In genomic region chr9:33081128-33081851, GRCh38 we compare ENCODE assay signal across 8 cellular contexts. TPM values are rescaled to one million over a fixed set of nuclear protein-coding genes. Genes with fewer than 3 reads are reported as not detected.
DNase-seq lines count a peak whose midpoint lies in the region; ATAC-seq and TF ChIP-seq lines count a peak whose summit lies in the region.

No MANE protein-coding gene starts in this region.

- peak overlapping the region; percentile 48; the same call in 1 of the 2 replicates for H2AFZ ChIP-seq in PC-9

- H3K9me3 Mint-ChIP-seq in nephron = peaks cover 2% of the 10 kb centered on the region

- H3K9ac ChIP-seq in BLaER1 = peak overlapping the region; percentile 45; the same call in 1 of the 2 replicates

- H3K27ac Mint-ChIP-seq in nephron = no peak overlapping the region

- DNase-seq in KG1 (lab: John Stamatoyannopoulos, UW) (peak; percentile 71), PC-9 (peak; percentile 49 to 56), activated T-helper 1 cell treated with Interleukin-2 at 50 U/mL for 16 hours (ENCODE audit: low read depth) (peak; percentile 27), fibroblast of mammary gland (ENCODE audit: low read depth) (peak; percentile 90), superior temporal gyrus (ENCODE audit: extremely low spot score) (peak; percentile 88)

- H3K4me2 ChIP-seq in BLaER1 (peak overlapping the region; percentile 76), PC-9 (peak overlapping the region; percentile 72)

- peaks cover 48% of the 10 kb centered on the region for H3K4me1 ChIP-seq in BLaER1
- H3K4me1 ChIP-seq in PC-9 (replicated peaks; ENCODE audit: insufficient read depth) = peaks cover 17% of the 10 kb centered on the region

- CTCF ChIA-PET in PC-9 (lab: Charles Lee) = no interaction called here

- H3K36me3 ChIP-seq in BLaER1 = no peaks in the 10 kb centered on the region
- H3K36me3 ChIP-seq in PC-9 (ENCODE audit: low read depth) = no peaks in the 10 kb centered on the region

- no peak overlapping the region for H3K4me3 Mint-ChIP-seq in nephron

- no peaks in the 10 kb centered on the region for H3K9me3 ChIP-seq in BLaER1
- H3K9me3 ChIP-seq in PC-9 (ENCODE audit: insufficient read depth, low read depth) = no peaks in the 10 kb centered on the region

- H3K79me2 ChIP-seq in PC-9 (ENCODE audit: low read depth) = peaks cover 2% of the 10 kb centered on the region

- H3K4me3 ChIP-seq in BLaER1 (peak overlapping the region; percentile 41; the same call in 1 of the 2 replicates), PC-9 (no peak overlapping the region), fibroblast of mammary gland (ENCODE audit: control insufficient read depth, low read depth, low read length) (peak overlapping the region; percentile 16)

- H3K27ac ChIP-seq in BLaER1 = no peak overlapping the region
- no peak overlapping the region for H3K27ac ChIP-seq in PC-9

- no peaks in the 10 kb centered on the region for H3K27me3 Mint-ChIP-seq in nephron (ENCODE audit: low read depth)

- H3F3A ChIP-seq in PC-9 (ENCODE audit: insufficient read depth, low read depth) = peaks cover 7% of the 10 kb centered on the region; the same call in 1 of the 2 replicates

- intact Hi-C loops in PC-9 (cut with micrococcal nuclease; ENCODE audit: unreplicated experiment) = loop anchor here (1.0 to 2.0 kb wide), 3 partner anchors 50 to 144 kb away; no protein-coding TSS in a partner anchor

- POLR2A ChIA-PET in PC-9 (lab: Charles Lee; ENCODE audit: unreplicated experiment) = no interaction called here

- H3K27me3 ChIP-seq in BLaER1 (no peaks in the 10 kb centered on the region), PC-9 (ENCODE audit: insufficient read depth, low read depth) (no peaks in the 10 kb centered on the region)

- TF ChIP-seq CTCF in PC-9 (conservative IDR thresholded peaks at IDR 0.05) = peak; percentile 77
- peak; percentile 69 for TF ChIP-seq CTCF in fibroblast of mammary gland (conservative IDR thresholded peaks at IDR 0.05; ENCODE audit: control insufficient read depth, insufficient read depth, low read depth, low read length)
- TF ChIP-seq CTCF in nephron (IDR thresholded peaks at IDR 0.05; ENCODE audit: unreplicated experiment in 3 of 3) = peak; percentile 73 to 84 (median 78)

- H3K9me2 ChIP-seq in PC-9 (ENCODE audit: insufficient read depth) = no peaks in the 10 kb centered on the region

- BruUV-seq in PC-9 (replicated peaks; lab: Mats Ljungman, UMichigan) = no TSS peak

- H4K20me1 ChIP-seq in BLaER1 (peaks cover 1% of the 10 kb centered on the region; the same call in 1 of the 2 replicates), PC-9 (ENCODE audit: insufficient read depth) (no peaks in the 10 kb centered on the region)

- peaks cover 5% of the 10 kb centered on the region for H3K4me1 Mint-ChIP-seq in nephron

- peak; percentile 45 for ATAC-seq in GM19328 (IDR thresholded peaks at IDR 0.05; ENCODE audit: unreplicated experiment)

- no peaks in the 10 kb centered on the region for H3K36me3 Mint-ChIP-seq in nephron (ENCODE audit: low read depth)

RNA-seq across cellular contexts. Expression of gene SMU1, which starts 4.8 kb away (rescaled TPM):
- total RNA-seq in PC-9 (2021) = 12.6 and 14.5 TPM in 2 replicates

RNA-seq across cellular contexts. Expression of gene DNAJA1, which starts 56.2 kb away (rescaled TPM):
- 78.0 and 88.4 TPM in 2 replicates for total RNA-seq in PC-9 (2021)

Comparison
In these comparisons a context has a peak if more than half of its experiments do, and no peak if none do; other contexts are left out.
1. DNase-seq: peak in every context shown above with its lines; median percentile 90 in fibroblast of mammary gland; 88 in superior temporal gyrus; 71 in KG1; 52 in PC-9; 27 in activated T-helper 1 cell treated with Interleukin-2 at 50 U/mL for 16 hours.